8 cellular contexts compared by ENCODE assay signal in the genomic region with DNA sequence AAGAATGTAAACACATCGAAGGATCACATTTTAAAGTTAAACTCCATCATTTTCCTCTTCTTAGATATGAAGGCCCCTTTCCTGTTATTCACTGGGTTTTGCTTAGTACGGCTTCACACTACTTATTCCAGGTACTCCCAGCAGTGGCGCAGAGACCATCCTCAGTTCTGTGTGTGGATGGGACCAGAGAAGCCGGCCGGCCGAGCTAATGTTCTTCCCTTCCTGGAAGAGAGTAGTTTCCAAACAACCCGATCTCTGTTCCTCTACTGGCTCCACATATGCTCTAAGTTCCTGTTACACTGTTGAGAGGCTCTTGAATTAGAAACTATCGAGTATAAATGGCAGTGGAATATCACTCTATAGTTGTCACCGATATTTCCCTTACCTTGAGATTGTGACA. TPM values are rescaled to one million over a fixed set of nuclear protein-coding genes. Genes with fewer than 3 reads are reported as not detected.
DNase-seq lines count a peak whose midpoint lies in the region; ATAC-seq, FAIRE-seq and TF ChIP-seq lines count a peak whose summit lies in the region.

No MANE protein-coding gene starts in this region.

- H3K4me1 ChIP-seq in left ventricle myocardium inferior (peaks cover 23% of the 10 kb centered on the region), skeletal muscle satellite cell (ENCODE audit: control insufficient read depth, insufficient read depth, low read length) (peaks cover 15% of the 10 kb centered on the region)

- TF ChIP-seq CTCF in WTC11 (IDR thresholded peaks at IDR 0.05) (no peak), left ventricle myocardium inferior (IDR thresholded peaks at IDR 0.05; ENCODE audit: borderline replicate concordance) (no peak)

- DNase-seq in activated T-cell treated with anti-CD3 and anti-CD28 coated beads, Interleukin-2, amount 50 U/mL, for 72 hours: no peak
- DNase-seq in activated T-cell treated with anti-CD3 and anti-CD28 coated beads for 4 hours (no peak), WTC11 (ENCODE audit: low spot score) (no peak), left ventricle myocardium inferior (no peak), NCI-H2081 treated with DMSO at 0.1 percent for 48 hours (lab: John Stamatoyannopoulos, UW) (no peak), GM19239 (ENCODE audit: insufficient read length, low spot score) (no peak)

- CTCF ChIA-PET in WTC11 (lab: Charles Lee): interaction anchor here (0.9 to 1.5 kb wide), 3 partner anchors 15 to 250 kb away, joined by 3 to 12 read pairs (median 11); no protein-coding TSS in a partner anchor

- H3K36me3 ChIP-seq in left ventricle myocardium inferior (peaks cover 22% of the 10 kb centered on the region), skeletal muscle satellite cell (ENCODE audit: insufficient read depth, low read length) (peaks cover 22% of the 10 kb centered on the region)

- ATAC-seq in activated T-cell treated with anti-CD3 and anti-CD28 coated beads, Interleukin-2, amount 50 U/mL, for 72 hours (replicated peaks in 1 of 2): no peak
- peak; percentile 9 for ATAC-seq in WTC11
- ATAC-seq in HG03097 (IDR thresholded peaks at IDR 0.05; ENCODE audit: low FRiP score, unreplicated experiment): no peak

- peak overlapping the region; percentile 92 to 93 for H3K4me3 Mint-ChIP-seq in activated T-cell treated with anti-CD3 and anti-CD28 coated beads, Interleukin-2, amount 50 U/mL, for 72 hours
- H3K4me3 Mint-ChIP-seq in WTC11: peak overlapping the region; percentile 72

- H3K27ac Mint-ChIP-seq in activated T-cell treated with anti-CD3 and anti-CD28 coated beads, Interleukin-2, amount 50 U/mL, for 72 hours: peak overlapping the region; percentile 74
- peak overlapping the region; percentile 96 for H3K27ac Mint-ChIP-seq in WTC11

- peaks cover 36% of the 10 kb centered on the region for H3K4me1 Mint-ChIP-seq in activated T-cell treated with anti-CD3 and anti-CD28 coated beads, Interleukin-2, amount 50 U/mL, for 72 hours (ENCODE audit: low read depth)
- peaks cover 24% of the 10 kb centered on the region for H3K4me1 Mint-ChIP-seq in WTC11

- intact Hi-C loops in left ventricle myocardium inferior (cut with micrococcal nuclease): no loop called here

- no peaks in the 10 kb centered on the region for H3K9me3 ChIP-seq in left ventricle myocardium inferior (replicated peaks)
- no peaks in the 10 kb centered on the region for H3K9me3 ChIP-seq in skeletal muscle satellite cell (replicated peaks; ENCODE audit: low read length)

- peak overlapping the region; percentile 94 for H3K4me2 ChIP-seq in skeletal muscle satellite cell (ENCODE audit: low read length)

- no peak for FAIRE-seq in GM19239 (lab: Jason Lieb, UNC)

- peak overlapping the region; percentile 90 for H3K9ac ChIP-seq in skeletal muscle satellite cell (ENCODE audit: low read depth, low read length)

- H3K36me3 Mint-ChIP-seq in activated T-cell treated with anti-CD3 and anti-CD28 coated beads, Interleukin-2, amount 50 U/mL, for 72 hours (ENCODE audit: insufficient read depth in 2 of 2): peaks cover 0 to 11% of the 10 kb centered on the region in 2 donors
- H3K36me3 Mint-ChIP-seq in WTC11: peaks cover 42% of the 10 kb centered on the region

- POLR2A ChIA-PET in WTC11 (lab: Charles Lee): interaction anchor here (2.2 kb wide), 1 partner anchor 107 kb away, joined by 8 read pairs; the partner anchor contains the start of gene PRDM10

- no peaks in the 10 kb centered on the region for H3K9me3 Mint-ChIP-seq in activated T-cell treated with anti-CD3 and anti-CD28 coated beads, Interleukin-2, amount 50 U/mL, for 72 hours
- H3K9me3 Mint-ChIP-seq in WTC11: peaks cover 10% of the 10 kb centered on the region

- peak overlapping the region; percentile 92 for H3K4me3 ChIP-seq in left ventricle myocardium inferior
- peak overlapping the region; percentile 98 for H3K4me3 ChIP-seq in skeletal muscle satellite cell (ENCODE audit: low read length)

- H3K27me3 ChIP-seq in left ventricle myocardium inferior (ENCODE audit: low read depth) (no peaks in the 10 kb centered on the region), skeletal muscle satellite cell (ENCODE audit: control insufficient read depth, insufficient read depth, low read length) (no peaks in the 10 kb centered on the region)

- H3K27ac ChIP-seq in left ventricle myocardium inferior (replicated peaks): peak overlapping the region; percentile 79

- H3K27me3 Mint-ChIP-seq in activated T-cell treated with anti-CD3 and anti-CD28 coated beads, Interleukin-2, amount 50 U/mL, for 72 hours (ENCODE audit: low read depth): no peaks in the 10 kb centered on the region
- H3K27me3 Mint-ChIP-seq in WTC11 (ENCODE audit: low read depth): no peaks in the 10 kb centered on the region

TF ChIP-seq in WTC11, 78 proteins besides CTCF, POLR2A, EP300 and RAD21:
- TF ChIP-seq, protein P1, sequence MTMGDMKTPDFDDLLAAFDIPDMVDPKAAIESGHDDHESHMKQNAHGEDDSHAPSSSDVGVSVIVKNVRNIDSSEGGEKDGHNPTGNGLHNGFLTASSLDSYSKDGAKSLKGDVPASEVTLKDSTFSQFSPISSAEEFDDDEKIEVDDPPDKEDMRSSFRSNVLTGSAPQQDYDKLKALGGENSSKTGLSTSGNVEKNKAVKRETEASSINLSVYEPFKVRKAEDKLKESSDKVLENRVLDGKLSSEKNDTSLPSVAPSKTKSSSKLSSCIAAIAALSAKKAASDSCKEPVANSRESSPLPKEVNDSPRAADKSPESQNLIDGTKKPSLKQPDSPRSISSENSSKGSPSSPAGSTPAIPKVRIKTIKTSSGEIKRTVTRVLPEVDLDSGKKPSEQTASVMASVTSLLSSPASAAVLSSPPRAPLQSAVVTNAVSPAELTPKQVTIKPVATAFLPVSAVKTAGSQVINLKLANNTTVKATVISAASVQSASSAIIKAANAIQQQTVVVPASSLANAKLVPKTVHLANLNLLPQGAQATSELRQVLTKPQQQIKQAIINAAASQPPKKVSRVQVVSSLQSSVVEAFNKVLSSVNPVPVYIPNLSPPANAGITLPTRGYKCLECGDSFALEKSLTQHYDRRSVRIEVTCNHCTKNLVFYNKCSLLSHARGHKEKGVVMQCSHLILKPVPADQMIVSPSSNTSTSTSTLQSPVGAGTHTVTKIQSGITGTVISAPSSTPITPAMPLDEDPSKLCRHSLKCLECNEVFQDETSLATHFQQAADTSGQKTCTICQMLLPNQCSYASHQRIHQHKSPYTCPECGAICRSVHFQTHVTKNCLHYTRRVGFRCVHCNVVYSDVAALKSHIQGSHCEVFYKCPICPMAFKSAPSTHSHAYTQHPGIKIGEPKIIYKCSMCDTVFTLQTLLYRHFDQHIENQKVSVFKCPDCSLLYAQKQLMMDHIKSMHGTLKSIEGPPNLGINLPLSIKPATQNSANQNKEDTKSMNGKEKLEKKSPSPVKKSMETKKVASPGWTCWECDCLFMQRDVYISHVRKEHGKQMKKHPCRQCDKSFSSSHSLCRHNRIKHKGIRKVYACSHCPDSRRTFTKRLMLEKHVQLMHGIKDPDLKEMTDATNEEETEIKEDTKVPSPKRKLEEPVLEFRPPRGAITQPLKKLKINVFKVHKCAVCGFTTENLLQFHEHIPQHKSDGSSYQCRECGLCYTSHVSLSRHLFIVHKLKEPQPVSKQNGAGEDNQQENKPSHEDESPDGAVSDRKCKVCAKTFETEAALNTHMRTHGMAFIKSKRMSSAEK (CRISPR knock-in tag; IDR thresholded peaks at IDR 0.05; ENCODE audit: borderline replicate concordance): no peak

RNA-seq across cellular contexts. Expression of gene NFRKB, which starts 0.7 kb away (rescaled TPM):
- total RNA-seq in activated T-cell treated with anti-CD3 and anti-CD28 coated beads, Interleukin-2, amount 50 U/mL, for 72 hours: 10 to 100 TPM; 29.6 to 34.8 TPM
- total RNA-seq in WTC11 (2021) (30.7 to 35.5 TPM (median 31.4 TPM) in 3 replicates), left ventricle myocardium inferior (11.8 TPM)
- total RNA-seq in skeletal muscle satellite cell (2012; rRNA removed): 21.8 and 24.2 TPM in 2 replicates
